Comparison of ENCODE assay signal across 8 cellular contexts in genomic region chr1:161131721-161132409, GRCh38. TPM values are rescaled to one million over a fixed set of nuclear protein-coding genes. Genes with fewer than 3 reads are reported as not detected.
DNase-seq lines count a peak whose midpoint lies in the region; ATAC-seq and TF ChIP-seq lines count a peak whose summit lies in the region.

No MANE protein-coding gene starts in this region.

- peaks cover 10% of the 10 kb centered on the region for H4K20me1 ChIP-seq in Loucy (ENCODE audit: insufficient read depth, low read length, poor library complexity, severe bottlenecking)

- H3K9me3 Mint-ChIP-seq in activated CD4-positive, alpha-beta T cell treated with anti-CD3 and anti-CD28 coated beads, Interleukin-2, amount 10 ng/mL, durations not matched to agents 7 days and 5 days: no peaks in the 10 kb centered on the region

- no peaks in the 10 kb centered on the region for H3K9me2 ChIP-seq in Loucy (replicated peaks; ENCODE audit: low read depth, low read length)

- H3K4me1 ChIP-seq in ES-I3 (ENCODE audit: insufficient read depth, low read length) (peaks cover 8% of the 10 kb centered on the region; the same call in 1 of the 2 replicates), Loucy (ENCODE audit: insufficient read depth, low read length, poor library complexity, severe bottlenecking) (peaks cover 59% of the 10 kb centered on the region), mesodermal cell (ENCODE audit: control insufficient read depth, insufficient read depth, low read length, poor library complexity, severe bottlenecking) (no peaks in the 10 kb centered on the region)

- H3K79me2 ChIP-seq in Loucy (ENCODE audit: insufficient read depth, low read length): peaks cover 75% of the 10 kb centered on the region

- H3K4me2 ChIP-seq in Loucy (ENCODE audit: low read depth, low read length, poor library complexity, severe bottlenecking): peak overlapping the region; percentile 95

- peak overlapping the region; percentile 99 for H3K27ac ChIP-seq in mesodermal cell (ENCODE audit: low read depth, low read length, severe bottlenecking)

- H3K9me3 ChIP-seq in ES-I3 (ENCODE audit: control insufficient read depth, insufficient read depth, low read length): no peaks in the 10 kb centered on the region
- H3K9me3 ChIP-seq in Loucy (ENCODE audit: insufficient read depth, low read depth, low read length): no peaks in the 10 kb centered on the region
- no peaks in the 10 kb centered on the region for H3K9me3 ChIP-seq in mesodermal cell (ENCODE audit: control insufficient read depth, low read length)

- peak overlapping the region; percentile 91 for H2AFZ ChIP-seq in Loucy (ENCODE audit: low read length)

- peak overlapping the region; percentile 76 for H3K9ac ChIP-seq in ES-I3 (ENCODE audit: low read depth, low read length)
- peak overlapping the region; percentile 88 for H3K9ac ChIP-seq in Loucy (ENCODE audit: low read depth, low read length, poor library complexity, severe bottlenecking)

- H3K4me1 Mint-ChIP-seq in activated CD4-positive, alpha-beta T cell treated with anti-CD3 and anti-CD28 coated beads, Interleukin-2, amount 10 ng/mL, durations not matched to agents 7 days and 5 days: peaks cover 52% of the 10 kb centered on the region

- CTCF ChIA-PET in activated CD4-positive, alpha-beta T cell treated with anti-CD3 and anti-CD28 coated beads, Interleukin-2, amount 10 ng/mL, durations not matched to agents 7 days and 5 days (lab: Charles Lee): interaction anchor here (0.6 to 1.5 kb wide), 6 partner anchors 12 to 34 kb away, joined by 3 to 7 read pairs (median 4); partner anchors contain the start of gene PPOX

- 0 out of 2 replicates have a peak, but pooled peaks cover 3% of the 10 kb centered on the region for H3F3A ChIP-seq in Loucy (ENCODE audit: low read depth)

- DNase-seq in dermis blood vessel endothelial cell (peak; percentile 37), ureter (ENCODE audit: low spot score) (no peak), cortex of kidney (lab: John Stamatoyannopoulos, UW) (no peak)
- no peak for DNase-seq in activated CD4-positive, alpha-beta T cell treated with anti-CD3 and anti-CD28 coated beads, Interleukin-2, amount 10 ng/mL, durations not matched to agents 7 days and 5 days

- H3K4me3 ChIP-seq in Loucy (ENCODE audit: low read length, poor library complexity, severe bottlenecking): peak overlapping the region; percentile 95
- peak overlapping the region; percentile 94 for H3K4me3 ChIP-seq in mesodermal cell (ENCODE audit: extremely low read depth, insufficient read depth, low read length, poor library complexity, severe bottlenecking)

- H3K27me3 ChIP-seq in Loucy (ENCODE audit: insufficient read depth, low read length, poor library complexity, severe bottlenecking): no peaks in the 10 kb centered on the region

- H3K4me3 Mint-ChIP-seq in activated CD4-positive, alpha-beta T cell treated with anti-CD3 and anti-CD28 coated beads, Interleukin-2, amount 10 ng/mL, durations not matched to agents 7 days and 5 days: no peak overlapping the region

- H3K36me3 Mint-ChIP-seq in activated CD4-positive, alpha-beta T cell treated with anti-CD3 and anti-CD28 coated beads, Interleukin-2, amount 10 ng/mL, durations not matched to agents 7 days and 5 days (ENCODE audit: low read depth): peaks cover 37% of the 10 kb centered on the region

- no peaks in the 10 kb centered on the region for H3K27me3 Mint-ChIP-seq in activated CD4-positive, alpha-beta T cell treated with anti-CD3 and anti-CD28 coated beads, Interleukin-2, amount 10 ng/mL, durations not matched to agents 7 days and 5 days

- POLR2A ChIA-PET in activated CD4-positive, alpha-beta T cell treated with anti-CD3 and anti-CD28 coated beads, Interleukin-2, amount 10 ng/mL, durations not matched to agents 7 days and 5 days (lab: Charles Lee): interaction anchor here (0.9 kb wide), 1 partner anchor 22 kb away, joined by 3 read pairs; the partner anchor contains the start of gene UFC1

- 1% methylated on average over 12 to 20 of the region's 20 CpGs for WGBS in mesodermal cell (ENCODE audit: insufficient coverage in 2 of 2), 2 experiments

- no peak overlapping the region for H3K27ac Mint-ChIP-seq in activated CD4-positive, alpha-beta T cell treated with anti-CD3 and anti-CD28 coated beads, Interleukin-2, amount 10 ng/mL, durations not matched to agents 7 days and 5 days

- ATAC-seq in HG03095 (IDR thresholded peaks at IDR 0.05; ENCODE audit: unreplicated experiment): no peak

- no peak for TF ChIP-seq CTCF in Loucy (conservative IDR thresholded peaks at IDR 0.05; ENCODE audit: low read length)

- peaks cover 18% of the 10 kb centered on the region for H3K36me3 ChIP-seq in ES-I3 (ENCODE audit: insufficient read depth, low read length)
- H3K36me3 ChIP-seq in Loucy (ENCODE audit: insufficient read depth, low read length): peaks cover 16% of the 10 kb centered on the region; the same call in 1 of the 2 replicates
- peaks cover 46% of the 10 kb centered on the region for H3K36me3 ChIP-seq in mesodermal cell (ENCODE audit: control insufficient read depth, insufficient read depth, low read length)

RNA-seq across cellular contexts. Expression of gene DEDD, which starts 0.6 kb away (rescaled TPM):
- total RNA-seq in dermis blood vessel endothelial cell (39.1 and 64.8 TPM in 2 replicates), ureter (34.0 TPM)
- polyA plus RNA-seq in mesodermal cell (2013, experiment 1 of 2): 35.7 TPM
- 30.6 TPM for polyA plus RNA-seq in mesodermal cell (2013, experiment 2 of 2)
- total RNA-seq in activated CD4-positive, alpha-beta T cell treated with anti-CD3 and anti-CD28 coated beads, Interleukin-2, amount 10 ng/mL, durations not matched to agents 7 days and 5 days: 10 to 100 TPM; 39.8 to 43.1 TPM

RNA-seq across cellular contexts. Expression of gene NIT1, which starts 14.0 kb away (rescaled TPM):
- total RNA-seq in dermis blood vessel endothelial cell: 11.6 and 17.5 TPM in 2 replicates
- 43.6 TPM for polyA plus RNA-seq in mesodermal cell (2013, experiment 1 of 2)
- 40.4 TPM for polyA plus RNA-seq in mesodermal cell (2013, experiment 2 of 2)
- total RNA-seq in ureter: 34.7 TPM
- 10 to 100 TPM; 37.7 to 39.0 TPM for total RNA-seq in activated CD4-positive, alpha-beta T cell treated with anti-CD3 and anti-CD28 coated beads, Interleukin-2, amount 10 ng/mL, durations not matched to agents 7 days and 5 days

RNA-seq across cellular contexts. Expression of gene PFDN2, which starts 14.0 kb away (rescaled TPM):
- total RNA-seq in dermis blood vessel endothelial cell: 30.2 and 42.7 TPM in 2 replicates
- 133 TPM for polyA plus RNA-seq in mesodermal cell (2013, experiment 1 of 2)
- 117 TPM for polyA plus RNA-seq in mesodermal cell (2013, experiment 2 of 2)
- 39.2 TPM for total RNA-seq in ureter
- 10 to 100 TPM; 46.0 to 56.0 TPM for total RNA-seq in activated CD4-positive, alpha-beta T cell treated with anti-CD3 and anti-CD28 coated beads, Interleukin-2, amount 10 ng/mL, durations not matched to agents 7 days and 5 days

RNA-seq across cellular contexts. Expression of gene UFC1, which starts 21.9 kb away (rescaled TPM):
- total RNA-seq in dermis blood vessel endothelial cell (119 and 134 TPM in 2 replicates), ureter (89.2 TPM)
- polyA plus RNA-seq in mesodermal cell (2013, experiment 1 of 2): 81.7 TPM
- polyA plus RNA-seq in mesodermal cell (2013, experiment 2 of 2): 88.0 TPM
- total RNA-seq in activated CD4-positive, alpha-beta T cell treated with anti-CD3 and anti-CD28 coated beads, Interleukin-2, amount 10 ng/mL, durations not matched to agents 7 days and 5 days: 100 to 1,000 TPM; 115 to 120 TPM

RNA-seq across cellular contexts. Expression of gene USP21, which starts 27.4 kb away (rescaled TPM):
- total RNA-seq in dermis blood vessel endothelial cell (5.4 and 12.8 TPM in 2 replicates), ureter (29.1 TPM)
- 32.7 TPM for polyA plus RNA-seq in mesodermal cell (2013, experiment 1 of 2)
- 29.0 TPM for polyA plus RNA-seq in mesodermal cell (2013, experiment 2 of 2)
- 10 to 100 TPM; 34.7 to 40.2 TPM for total RNA-seq in activated CD4-positive, alpha-beta T cell treated with anti-CD3 and anti-CD28 coated beads, Interleukin-2, amount 10 ng/mL, durations not matched to agents 7 days and 5 days
